ENCODE assay signal across 1 cellular context in the genomic region with DNA sequence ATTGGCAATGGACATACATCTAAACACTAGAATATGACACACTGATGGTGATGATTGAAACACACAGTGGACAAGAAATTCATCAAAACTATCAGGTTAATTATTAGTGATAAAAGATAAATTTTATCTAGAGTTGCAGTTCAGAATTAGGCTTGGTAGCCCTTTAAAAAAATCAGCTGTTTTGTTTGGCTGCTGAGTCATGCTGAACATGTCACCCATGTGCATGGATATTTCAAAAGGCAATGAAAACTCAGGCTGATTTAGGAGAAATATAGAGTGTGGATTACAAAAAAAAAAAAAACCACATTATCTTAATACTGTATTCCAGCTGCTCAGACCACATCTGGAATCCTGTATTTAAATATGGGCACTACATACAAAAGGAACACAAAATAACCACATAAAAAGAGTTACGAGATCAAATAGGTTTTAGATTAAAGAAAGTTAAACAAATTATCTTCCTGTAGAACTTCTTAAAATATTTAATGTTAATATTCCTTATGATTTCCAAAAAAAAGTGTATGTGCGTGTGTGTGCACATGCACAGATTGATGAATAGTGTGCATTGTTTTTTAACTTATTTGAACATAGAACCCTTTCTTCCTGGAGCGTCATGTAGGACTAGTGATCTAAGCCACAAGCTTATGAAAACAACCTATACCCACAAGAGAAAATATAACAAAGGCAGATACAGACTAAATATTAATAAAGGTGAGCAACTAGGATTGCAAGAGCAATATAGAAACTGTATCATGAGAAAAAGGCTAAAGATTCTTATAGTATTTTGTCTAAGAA.
A peak's percentile ranks its signal among the peaks of the same experiment; 100 is the strongest.
TF ChIP-seq lines count a peak whose summit lies in the region.

No MANE protein-coding gene starts in this region.

TF ChIP-seq in IMR-90, 13 proteins besides CTCF, POLR2A, EP300 and RAD21:
- TF ChIP-seq MAZ (IDR thresholded peaks at IDR 0.05; ENCODE audit: borderline replicate concordance, low read depth, low read length) = no peak
- 0 out of 2 replicates have a peak, but pooled peaks have one; percentile 3 for TF ChIP-seq FOS (IDR thresholded peaks at IDR 0.05; ENCODE audit: low read depth, low read length)
- TF ChIP-seq NFE2L2 (IDR thresholded peaks at IDR 0.05; ENCODE audit: low read depth, low read length) = peak; percentile 91
- TF ChIP-seq, protein P1, sequence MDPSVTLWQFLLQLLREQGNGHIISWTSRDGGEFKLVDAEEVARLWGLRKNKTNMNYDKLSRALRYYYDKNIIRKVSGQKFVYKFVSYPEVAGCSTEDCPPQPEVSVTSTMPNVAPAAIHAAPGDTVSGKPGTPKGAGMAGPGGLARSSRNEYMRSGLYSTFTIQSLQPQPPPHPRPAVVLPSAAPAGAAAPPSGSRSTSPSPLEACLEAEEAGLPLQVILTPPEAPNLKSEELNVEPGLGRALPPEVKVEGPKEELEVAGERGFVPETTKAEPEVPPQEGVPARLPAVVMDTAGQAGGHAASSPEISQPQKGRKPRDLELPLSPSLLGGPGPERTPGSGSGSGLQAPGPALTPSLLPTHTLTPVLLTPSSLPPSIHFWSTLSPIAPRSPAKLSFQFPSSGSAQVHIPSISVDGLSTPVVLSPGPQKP (IDR thresholded peaks at IDR 0.05; ENCODE audit: borderline replicate concordance, low read depth, low read length) = no peak
- TF ChIP-seq MAFK (IDR thresholded peaks at IDR 0.05; ENCODE audit: low read depth, low read length) = peak; percentile 62
TF ChIP-seq in IMR-90: peak in this region for 3.
